ENCODE assay signal across 13 cellular contexts in the genomic region with DNA sequence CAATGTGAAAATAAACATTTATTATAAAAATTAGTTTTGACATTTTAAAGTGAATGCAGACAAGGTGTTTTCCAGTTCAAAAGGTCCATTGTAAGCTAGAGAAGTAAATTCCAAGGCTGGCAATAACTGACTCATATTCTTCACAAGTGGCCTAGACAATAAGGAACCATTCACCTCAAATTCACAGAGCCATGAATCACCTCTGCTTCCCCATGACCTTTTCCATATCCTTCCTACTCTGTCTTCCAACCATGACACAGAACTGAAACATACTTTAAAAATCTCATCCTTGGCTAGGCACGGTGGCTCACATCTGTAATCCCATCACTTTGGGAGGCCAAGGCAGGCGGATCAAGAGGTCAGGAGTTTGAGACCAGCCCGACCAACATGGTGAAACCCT. TPM values are rescaled to one million over a fixed set of nuclear protein-coding genes. Genes with fewer than 3 reads are reported as not detected.
A peak's percentile ranks its signal among the peaks of the same experiment; 100 is the strongest.
DNase-seq lines count a peak whose midpoint lies in the region; ATAC-seq and TF ChIP-seq lines count a peak whose summit lies in the region.
"Had no signal": no experiment of that assay in that cellular context is flagged by ENCODE, and none has a peak within 500 bp of the region (broad histone marks: within the 10 kb centered on the region; RNA-seq: fewer than 3 reads in every experiment).

No MANE protein-coding gene starts in this region.

- DNase-seq in HPDE6-E6E7 (ENCODE audit: extremely low spot score) = peak; percentile 84
- no peak for DNase-seq in SK-N-SH
- peak; percentile 47 for DNase-seq in fibroblast of the aortic adventitia (ENCODE audit: low read depth)
- DNase-seq in stimulated activated CD4-positive, alpha-beta T cell treated with anti-CD3 and anti-CD28 coated beads, Interleukin-4, amount 100 ng/mL, for 24 hours = no peak
- DNase-seq in activated CD4-positive, CD25-positive, alpha-beta regulatory T cell (lab: John Stamatoyannopoulos, UW) = no peak
- DNase-seq in amniotic stem cell (lab: John Stamatoyannopoulos, UW) = no peak
- DNase-seq: activated CD4-positive, alpha-beta T cell treated with anti-CD3 and anti-CD28 coated beads, Interleukin-2, amount 10 ng/mL, durations not matched to agents 24 days and 14 days; activated naive CD4-positive, alpha-beta T cell; NCI-H345; posterior cingulate gyrus; stimulated activated CD4-positive, alpha-beta T cell treated with anti-CD3 and anti-CD28 coated beads, Interleukin-2, amount 100 ng/mL, for 24 hours had no signal

- H4K20me1 ChIP-seq in SK-N-SH (ENCODE audit: insufficient read depth) = no peaks in the 10 kb centered on the region

- no peak overlapping the region for H3K9ac ChIP-seq in SK-N-SH

- peaks cover 12% of the 10 kb centered on the region for H3F3A ChIP-seq in SK-N-SH (replicated peaks; ENCODE audit: insufficient read depth)

- no peak overlapping the region for H3K27ac Mint-ChIP-seq in stimulated activated memory B cell treated with anti-CD40 and anti-IgM and Interleukin-4, amounts not matched to agents 10 μg/mL and 1 μg/mL and 100 μg/mL, for 72 hours

- no peaks in the 10 kb centered on the region for H3K27me3 ChIP-seq in SK-N-SH (ENCODE audit: insufficient read depth)

- TF ChIP-seq CTCF in SK-N-SH (IDR thresholded peaks at IDR 0.05) (no peak), fibroblast of the aortic adventitia (IDR thresholded peaks at IDR 0.05; ENCODE audit: insufficient read depth, low read length) (no peak)

- peak in 1 of 2 experiments; percentile 16; a peak in 1 of 4 replicates for TF ChIP-seq EP300 in SK-N-SH (IDR thresholded peaks at IDR 0.05; ENCODE audit: borderline replicate concordance in 1 of 2, low read depth in 1 of 2, low read length in 1 of 2)

- H3K9me3 Mint-ChIP-seq in stimulated activated memory B cell treated with anti-CD40 and anti-IgM and Interleukin-4, amounts not matched to agents 10 μg/mL and 1 μg/mL and 100 μg/mL, for 72 hours = no peaks in the 10 kb centered on the region
- H3K9me3 Mint-ChIP-seq: activated CD4-positive, alpha-beta T cell treated with anti-CD3 and anti-CD28 coated beads, Interleukin-2, amount 10 ng/mL, durations not matched to agents 24 days and 14 days had no signal

- no peak overlapping the region for H3K4me3 Mint-ChIP-seq in stimulated activated memory B cell treated with anti-CD40 and anti-IgM and Interleukin-4, amounts not matched to agents 10 μg/mL and 1 μg/mL and 100 μg/mL, for 72 hours
- H3K4me3 Mint-ChIP-seq: activated CD4-positive, alpha-beta T cell treated with anti-CD3 and anti-CD28 coated beads, Interleukin-2, amount 10 ng/mL, durations not matched to agents 24 days and 14 days had no signal

- H3K27me3 Mint-ChIP-seq in stimulated activated memory B cell treated with anti-CD40 and anti-IgM and Interleukin-4, amounts not matched to agents 10 μg/mL and 1 μg/mL and 100 μg/mL, for 72 hours = no peaks in the 10 kb centered on the region
- H3K27me3 Mint-ChIP-seq: activated CD4-positive, alpha-beta T cell treated with anti-CD3 and anti-CD28 coated beads, Interleukin-2, amount 10 ng/mL, durations not matched to agents 24 days and 14 days had no signal

- POLR2A ChIA-PET in SK-N-SH (lab: Yijun Ruan, JAX) = no interaction called here

- peaks cover 10% of the 10 kb centered on the region for H3K4me1 Mint-ChIP-seq in stimulated activated memory B cell treated with anti-CD40 and anti-IgM and Interleukin-4, amounts not matched to agents 10 μg/mL and 1 μg/mL and 100 μg/mL, for 72 hours

- CTCF ChIA-PET in SK-N-SH (lab: Yijun Ruan, JAX) = interaction anchor here (1.2 to 6.1 kb wide), 3 partner anchors 29 to 101 kb away, joined by 3 to 30 read pairs (median 3); a partner anchor contains a TSS

- ATAC-seq in stimulated activated memory B cell treated with anti-CD40 and anti-IgM and Interleukin-4, amounts not matched to agents 10 μg/mL and 1 μg/mL and 100 μg/mL, for 72 hours = peak; percentile 57

- peak overlapping the region in 1 of 2 experiments; percentile 36; a peak in 1 of 4 replicates for H3K27ac ChIP-seq in SK-N-SH (ENCODE audit: low read depth in 2 of 2, low read length in 1 of 2)

- no peak overlapping the region for H2AFZ ChIP-seq in SK-N-SH (ENCODE audit: low read depth)

- TF ChIP-seq RAD21 in SK-N-SH (IDR thresholded peaks at IDR 0.05; ENCODE audit: low read length) = no peak

- WGBS in SK-N-SH (ENCODE audit: low lambda C conversion rate) = 62% methylated on average over 3 of the region's 3 CpGs

- H3K36me3 Mint-ChIP-seq in stimulated activated memory B cell treated with anti-CD40 and anti-IgM and Interleukin-4, amounts not matched to agents 10 μg/mL and 1 μg/mL and 100 μg/mL, for 72 hours = peaks cover 16% of the 10 kb centered on the region

- H3K4me3 ChIP-seq in SK-N-SH (ENCODE audit: low read depth in 2 of 2, low read length in 1 of 2) (no peak overlapping the region), fibroblast of the aortic adventitia (ENCODE audit: low read depth, low read length) (no peak overlapping the region)

- H3K36me3 ChIP-seq in SK-N-SH (replicated peaks in 1 of 2; ENCODE audit: control insufficient read depth in 1 of 2, insufficient read depth in 2 of 2, low read length in 1 of 2) = no peaks in the 10 kb centered on the region

- no peaks in the 10 kb centered on the region for H3K9me2 ChIP-seq in SK-N-SH

- H3K4me1 ChIP-seq in SK-N-SH (ENCODE audit: control insufficient read depth in 1 of 2, insufficient read depth in 2 of 2, low read depth in 1 of 2, low read length in 1 of 2) = peaks cover 0 to 4% of the 10 kb centered on the region in 2 experiments; a peak in 2 of 4 replicates

- H3K79me2 ChIP-seq in SK-N-SH (ENCODE audit: insufficient read depth) = no peaks in the 10 kb centered on the region

- H3K9me3 ChIP-seq in SK-N-SH = no peaks in the 10 kb centered on the region

- no peak overlapping the region for H3K4me2 ChIP-seq in SK-N-SH

TF ChIP-seq in SK-N-SH, 30 proteins besides CTCF, POLR2A, EP300 and RAD21 (continues in another document):
- TF ChIP-seq NFIC (IDR thresholded peaks at IDR 0.05; ENCODE audit: borderline replicate concordance) = no peak
- TF ChIP-seq, protein P1, sequence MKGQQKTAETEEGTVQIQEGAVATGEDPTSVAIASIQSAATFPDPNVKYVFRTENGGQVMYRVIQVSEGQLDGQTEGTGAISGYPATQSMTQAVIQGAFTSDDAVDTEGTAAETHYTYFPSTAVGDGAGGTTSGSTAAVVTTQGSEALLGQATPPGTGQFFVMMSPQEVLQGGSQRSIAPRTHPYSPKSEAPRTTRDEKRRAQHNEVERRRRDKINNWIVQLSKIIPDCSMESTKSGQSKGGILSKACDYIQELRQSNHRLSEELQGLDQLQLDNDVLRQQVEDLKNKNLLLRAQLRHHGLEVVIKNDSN (IDR thresholded peaks at IDR 0.05; ENCODE audit: borderline replicate concordance, low read depth) = peak; percentile 26; the same call in 1 of the 2 replicates
- TF ChIP-seq MEF2A (IDR thresholded peaks at IDR 0.05; ENCODE audit: borderline replicate concordance, low read depth) = no peak
- TF ChIP-seq, protein P2, sequence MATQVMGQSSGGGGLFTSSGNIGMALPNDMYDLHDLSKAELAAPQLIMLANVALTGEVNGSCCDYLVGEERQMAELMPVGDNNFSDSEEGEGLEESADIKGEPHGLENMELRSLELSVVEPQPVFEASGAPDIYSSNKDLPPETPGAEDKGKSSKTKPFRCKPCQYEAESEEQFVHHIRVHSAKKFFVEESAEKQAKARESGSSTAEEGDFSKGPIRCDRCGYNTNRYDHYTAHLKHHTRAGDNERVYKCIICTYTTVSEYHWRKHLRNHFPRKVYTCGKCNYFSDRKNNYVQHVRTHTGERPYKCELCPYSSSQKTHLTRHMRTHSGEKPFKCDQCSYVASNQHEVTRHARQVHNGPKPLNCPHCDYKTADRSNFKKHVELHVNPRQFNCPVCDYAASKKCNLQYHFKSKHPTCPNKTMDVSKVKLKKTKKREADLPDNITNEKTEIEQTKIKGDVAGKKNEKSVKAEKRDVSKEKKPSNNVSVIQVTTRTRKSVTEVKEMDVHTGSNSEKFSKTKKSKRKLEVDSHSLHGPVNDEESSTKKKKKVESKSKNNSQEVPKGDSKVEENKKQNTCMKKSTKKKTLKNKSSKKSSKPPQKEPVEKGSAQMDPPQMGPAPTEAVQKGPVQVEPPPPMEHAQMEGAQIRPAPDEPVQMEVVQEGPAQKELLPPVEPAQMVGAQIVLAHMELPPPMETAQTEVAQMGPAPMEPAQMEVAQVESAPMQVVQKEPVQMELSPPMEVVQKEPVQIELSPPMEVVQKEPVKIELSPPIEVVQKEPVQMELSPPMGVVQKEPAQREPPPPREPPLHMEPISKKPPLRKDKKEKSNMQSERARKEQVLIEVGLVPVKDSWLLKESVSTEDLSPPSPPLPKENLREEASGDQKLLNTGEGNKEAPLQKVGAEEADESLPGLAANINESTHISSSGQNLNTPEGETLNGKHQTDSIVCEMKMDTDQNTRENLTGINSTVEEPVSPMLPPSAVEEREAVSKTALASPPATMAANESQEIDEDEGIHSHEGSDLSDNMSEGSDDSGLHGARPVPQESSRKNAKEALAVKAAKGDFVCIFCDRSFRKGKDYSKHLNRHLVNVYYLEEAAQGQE (IDR thresholded peaks at IDR 0.05; ENCODE audit: low read depth, low read length) = no peak
- TF ChIP-seq GABPA (IDR thresholded peaks at IDR 0.05; ENCODE audit: low read depth) = no peak
- TF ChIP-seq, protein P3, sequence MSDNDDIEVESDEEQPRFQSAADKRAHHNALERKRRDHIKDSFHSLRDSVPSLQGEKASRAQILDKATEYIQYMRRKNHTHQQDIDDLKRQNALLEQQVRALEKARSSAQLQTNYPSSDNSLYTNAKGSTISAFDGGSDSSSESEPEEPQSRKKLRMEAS (IDR thresholded peaks at IDR 0.05; ENCODE audit: low read depth) = no peak
- TF ChIP-seq JUND (IDR thresholded peaks at IDR 0.05) = peak; percentile 27; the same call in 1 of the 2 replicates
- no peak for TF ChIP-seq FOXJ3 (CRISPR knock-in tag; IDR thresholded peaks at IDR 0.05)

RNA-seq across cellular contexts. Expression of a gene that starts 24.8 kb away (rescaled TPM):
- polyA plus RNA-seq in SK-N-SH (2012; rRNA removed) = 9.0 and 13.7 TPM in 2 replicates
- polyA plus RNA-seq in SK-N-SH (2012; cell fraction: cytosol; rRNA removed) = 5.7 and 8.6 TPM in 2 replicates
- 19.4 and 35.1 TPM in 2 replicates for polyA plus RNA-seq in SK-N-SH (2012; cell fraction: nucleus; rRNA removed)
- total RNA-seq in fibroblast of the aortic adventitia (ENCODE audit: low replicate concordance) = 0.36 and 3.3 TPM in 2 replicates

RNA-seq across cellular contexts. Expression of a gene that starts 41.6 kb away (rescaled TPM):
- not detected in 2 replicates for polyA plus RNA-seq in SK-N-SH (2012; rRNA removed)
- polyA plus RNA-seq in SK-N-SH (2012; cell fraction: cytosol; rRNA removed) = not detected in 2 replicates
- not detected in 2 replicates for polyA plus RNA-seq in SK-N-SH (2012; cell fraction: nucleus; rRNA removed)
- total RNA-seq in fibroblast of the aortic adventitia (ENCODE audit: low replicate concordance) = 3.8 TPM in 1 of 2 replicates, not detected in the other
- total RNA-seq: activated CD4-positive, alpha-beta T cell treated with anti-CD3 and anti-CD28 coated beads, Interleukin-2, amount 10 ng/mL, durations not matched to agents 24 days and 14 days; mesenteric fat pad had no signal

RNA-seq across cellular contexts. Expression of a gene that starts 42.6 kb away (rescaled TPM):
- 80.7 and 93.9 TPM in 2 replicates for polyA plus RNA-seq in SK-N-SH (2012; rRNA removed)
- 92.0 and 96.5 TPM in 2 replicates for polyA plus RNA-seq in SK-N-SH (2012; cell fraction: cytosol; rRNA removed)
- 45.2 and 63.8 TPM in 2 replicates for polyA plus RNA-seq in SK-N-SH (2012; cell fraction: nucleus; rRNA removed)
- 0.90 TPM in 1 of 2 replicates, not detected in the other for total RNA-seq in fibroblast of the aortic adventitia (ENCODE audit: low replicate concordance)

RNA-seq across cellular contexts. Expression of a gene that starts 49.6 kb away (rescaled TPM):
- polyA plus RNA-seq in SK-N-SH (2012; rRNA removed) = 43.1 and 61.9 TPM in 2 replicates
- polyA plus RNA-seq in SK-N-SH (2012; cell fraction: cytosol; rRNA removed) = 14.6 and 22.6 TPM in 2 replicates
- 204 and 232 TPM in 2 replicates for polyA plus RNA-seq in SK-N-SH (2012; cell fraction: nucleus; rRNA removed)
- total RNA-seq in fibroblast of the aortic adventitia (ENCODE audit: low replicate concordance) = 23.5 and 36.2 TPM in 2 replicates

Comparison
In these comparisons a context has a peak if more than half of its experiments do, and no peak if none do; other contexts are left out.
1. DNase-seq: peak in HPDE6-E6E7 (single experiment) and fibroblast of the aortic adventitia (single experiment); none in SK-N-SH (single experiment), stimulated activated CD4-positive, alpha-beta T cell treated with anti-CD3 and anti-CD28 coated beads, Interleukin-4, amount 100 ng/mL, for 24 hours (single experiment), activated CD4-positive, CD25-positive, alpha-beta regulatory T cell (0 of 4) and amniotic stem cell (single experiment).